Comparison of ENCODE assay signal across 8 cellular contexts in the genomic region with DNA sequence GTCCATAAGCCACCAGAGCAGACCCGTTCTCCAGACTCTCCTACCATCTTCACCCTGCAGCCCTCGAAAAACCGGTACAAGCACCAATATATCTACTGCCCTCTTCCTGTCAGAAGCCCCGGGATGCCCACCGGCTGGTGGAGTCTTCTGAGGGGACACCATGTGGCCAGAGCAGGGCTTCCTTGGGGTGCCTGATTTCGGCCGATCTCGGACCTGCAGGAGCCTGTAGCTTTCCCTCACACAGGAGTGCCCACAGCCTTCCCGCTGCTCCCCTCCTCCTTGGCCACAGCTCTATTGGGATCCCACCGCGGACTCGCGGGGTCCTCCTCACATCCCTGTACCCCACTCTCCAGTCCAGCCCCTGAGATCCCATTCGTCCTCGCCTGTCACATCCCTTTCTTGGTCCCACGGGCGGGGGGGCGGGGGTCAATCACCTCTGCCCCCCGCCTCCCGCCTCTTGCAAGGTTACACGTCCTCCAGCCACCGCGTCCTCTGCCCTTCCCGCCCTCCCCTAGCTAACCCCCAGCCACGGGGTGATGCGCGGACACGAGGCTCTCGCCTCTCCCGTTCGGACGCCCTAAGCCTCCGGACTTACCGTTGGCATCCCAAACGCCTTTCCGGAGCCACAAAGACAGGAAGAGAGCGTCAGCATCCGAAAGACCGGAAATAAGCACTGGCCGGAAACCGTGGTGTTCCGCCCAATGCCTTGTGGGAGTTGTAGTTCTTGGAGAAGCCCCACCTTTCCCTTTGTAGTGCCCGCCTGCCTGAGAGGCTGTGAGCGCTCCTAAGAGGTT. TPM values are rescaled to one million over a fixed set of nuclear protein-coding genes. Genes with fewer than 3 reads are reported as not detected.
DNase-seq lines count a peak whose midpoint lies in the region; ATAC-seq and TF ChIP-seq lines count a peak whose summit lies in the region.

A gene (minus strand): TSS at position 659 of the 794 bp plus-strand sequence. CDS start 784 bp downstream, outside the sequence.

- TF ChIP-seq CTCF in HFFc6 (IDR thresholded peaks at IDR 0.05) (no peak), parathyroid adenoma (IDR thresholded peaks at IDR 0.05) (no peak), tibial nerve (IDR thresholded peaks at IDR 0.05) (peak in 1 of 5 experiments; percentile 10)

- H3K4me1 ChIP-seq in parathyroid adenoma (peaks cover 5% of the 10 kb centered on the region), tibial nerve (peaks cover 0 to 29% (median 11%) of the 10 kb centered on the region in 4 donors)

- H3K36me3 Mint-ChIP-seq in HFFc6 (ENCODE audit: low read depth): peaks cover 28% of the 10 kb centered on the region
- H3K36me3 Mint-ChIP-seq in activated naive CD8-positive, alpha-beta T cell treated with anti-CD3 and anti-CD28 coated beads, Interleukin-2, amount 10 ng/mL, durations not matched to agents 7 days and 5 days: peaks cover 22% of the 10 kb centered on the region

- TF ChIP-seq POLR2A in tibial nerve (IDR thresholded peaks at IDR 0.05): peak in 1 of 2 donors; percentile 46

- peak; percentile 85 to 89 for TF ChIP-seq EP300 in tibial nerve (IDR thresholded peaks at IDR 0.05)

- 0 to 1% methylated on average over 39 to 43 of the region's 44 CpGs for WGBS in tibial nerve, 2 donors

- peaks cover 8% of the 10 kb centered on the region for H3K79me2 ChIP-seq in parathyroid adenoma

- no peak within 1 kb of the TSS for H3K9ac ChIP-seq in parathyroid adenoma

- peak within 1 kb of the TSS; percentile 66 for H2AFZ ChIP-seq in parathyroid adenoma

- H3K4me3 ChIP-seq in parathyroid adenoma (ENCODE audit: low read depth, low read length) (peak within 1 kb of the TSS; percentile 55), tibial nerve (peak within 1 kb of the TSS; percentile 72 to 95 (median 86))

- H3K36me3 ChIP-seq in parathyroid adenoma (ENCODE audit: control insufficient read depth, insufficient read depth, low read length) (no peaks in the 10 kb centered on the region), tibial nerve (peaks cover 0 to 41% (median 0%) of the 10 kb centered on the region in 3 donors)

- DNase-seq in GM04504 (ENCODE audit: low read depth) (peak; percentile 81), HFFc6 (peak; percentile 85), NCI-H1092 (lab: John Stamatoyannopoulos, UW) (peak; percentile 96), SKM-1 treated with dmso at 0.1 percent for 144 hours (lab: John Stamatoyannopoulos, UW; ENCODE audit: unreplicated experiment) (peak; percentile 98), Right ventricle myocardium superior (peak; percentile 87), tibial nerve (ENCODE audit: low spot score in 2 of 2) (peak; percentile 73 to 87)
- DNase-seq in activated naive CD8-positive, alpha-beta T cell treated with anti-CD3 and anti-CD28 coated beads, Interleukin-2, amount 10 ng/mL, durations not matched to agents 7 days and 5 days: peak; percentile 77

- peak within 1 kb of the TSS; percentile 59 for H3K27ac ChIP-seq in parathyroid adenoma
- H3K27ac ChIP-seq in tibial nerve: peak within 1 kb of the TSS; percentile 60 to 98 (median 93)

- peak within 1 kb of the TSS; percentile 100 for H3K4me3 Mint-ChIP-seq in HFFc6
- peak within 1 kb of the TSS; percentile 92 for H3K4me3 Mint-ChIP-seq in activated naive CD8-positive, alpha-beta T cell treated with anti-CD3 and anti-CD28 coated beads, Interleukin-2, amount 10 ng/mL, durations not matched to agents 7 days and 5 days

- peaks cover 21% of the 10 kb centered on the region for H3K4me1 Mint-ChIP-seq in HFFc6 (ENCODE audit: low read depth)
- peaks cover 26% of the 10 kb centered on the region for H3K4me1 Mint-ChIP-seq in activated naive CD8-positive, alpha-beta T cell treated with anti-CD3 and anti-CD28 coated beads, Interleukin-2, amount 10 ng/mL, durations not matched to agents 7 days and 5 days

- H3K9me3 Mint-ChIP-seq in HFFc6: no peaks in the 10 kb centered on the region
- no peaks in the 10 kb centered on the region for H3K9me3 Mint-ChIP-seq in activated naive CD8-positive, alpha-beta T cell treated with anti-CD3 and anti-CD28 coated beads, Interleukin-2, amount 10 ng/mL, durations not matched to agents 7 days and 5 days

- H3K9me3 ChIP-seq in parathyroid adenoma (ENCODE audit: control insufficient read depth, low read length) (no peaks in the 10 kb centered on the region), tibial nerve (no peaks in the 10 kb centered on the region)

- POLR2A ChIA-PET in activated naive CD8-positive, alpha-beta T cell treated with anti-CD3 and anti-CD28 coated beads, Interleukin-2, amount 10 ng/mL, durations not matched to agents 7 days and 5 days (lab: Charles Lee): interaction anchor here (0.6 to 1.7 kb wide), 8 partner anchors 10 to 252 kb away, joined by 3 to 5 read pairs (median 4); a partner anchor contains a TSS

- intact Hi-C loops in Right ventricle myocardium superior (cut with DNase I): no loop called here

- H3K27me3 ChIP-seq in parathyroid adenoma (ENCODE audit: control insufficient read depth, insufficient read depth, low read length) (no peaks in the 10 kb centered on the region), tibial nerve (no peaks in the 10 kb centered on the region)

- peak; percentile 97 for ATAC-seq in activated naive CD8-positive, alpha-beta T cell treated with anti-CD3 and anti-CD28 coated beads, Interleukin-2, amount 10 ng/mL, durations not matched to agents 7 days and 5 days (ENCODE audit: low read depth)
- ATAC-seq in Right ventricle myocardium superior (ENCODE audit: poor library complexity): peak; percentile 99

- peak within 1 kb of the TSS; percentile 82 for H3K4me2 ChIP-seq in parathyroid adenoma (ENCODE audit: low read length)

- H3K27ac Mint-ChIP-seq in HFFc6: peak within 1 kb of the TSS; percentile 84
- peak within 1 kb of the TSS; percentile 97 for H3K27ac Mint-ChIP-seq in activated naive CD8-positive, alpha-beta T cell treated with anti-CD3 and anti-CD28 coated beads, Interleukin-2, amount 10 ng/mL, durations not matched to agents 7 days and 5 days

- H3K27me3 Mint-ChIP-seq in HFFc6 (ENCODE audit: insufficient read depth): peaks cover 5% of the 10 kb centered on the region
- no peaks in the 10 kb centered on the region for H3K27me3 Mint-ChIP-seq in activated naive CD8-positive, alpha-beta T cell treated with anti-CD3 and anti-CD28 coated beads, Interleukin-2, amount 10 ng/mL, durations not matched to agents 7 days and 5 days

RNA-seq across cellular contexts. Expression of the gene that starts here (rescaled TPM):
- total RNA-seq in HFFc6 (2021; fragmentation: NEBNext Ultra II Directional; extraction: Animal tissue kit (Norgen Biotek cat#: 25700)): 100 to 1,000 TPM; 341 to 419 (median 374) TPM
- total RNA-seq in activated naive CD8-positive, alpha-beta T cell treated with anti-CD3 and anti-CD28 coated beads, Interleukin-2, amount 10 ng/mL, durations not matched to agents 7 days and 5 days: 100 to 1,000 TPM; 204 to 205 TPM
- total RNA-seq in Right ventricle myocardium superior (66.9 TPM), tibial nerve (100 to 1,000 TPM; 172 to 236 (median 212) TPM)

Comparison
In these comparisons a context has a peak if more than half of its experiments do, and no peak if none do; other contexts are left out.
1. Peak in every context shown above with its lines: DNase-seq, ATAC-seq, H3K4me3 ChIP-seq and H3K27ac ChIP-seq.